Comparison of ENCODE assay signal across 14 cellular contexts in genomic region chr18:54278615-54279014, GRCh38.
"Had no signal": no experiment of that assay in that cellular context is flagged by ENCODE, and none has a peak within 500 bp of the region (broad histone marks: within the 10 kb centered on the region; RNA-seq: fewer than 3 reads in every experiment).

No MANE protein-coding gene starts in this region.

- H3K4me3 ChIP-seq: coronary artery, heart left ventricle, pancreas, tibial nerve, vagina had no signal

- ATAC-seq: activated T-cell treated with anti-CD3 and anti-CD28 coated beads, Interleukin-2, amount 50 U/mL, for 4 hours; foreskin keratinocyte; pancreas; T-cell; WTC11 had no signal

- H3K27me3 ChIP-seq: foreskin keratinocyte, heart left ventricle, pancreas, tibial nerve, vagina had no signal

- DNase-seq: activated CD4-positive, alpha-beta T cell treated with anti-CD3 and anti-CD28 coated beads, Interleukin-2, amount 10 ng/mL, durations not matched to agents 7 days and 5 days; activated T-cell treated with anti-CD3 and anti-CD28 coated beads, Interleukin-2, amount 50 U/mL, for 4 hours; effector CD4-positive, alpha-beta T cell; foreskin keratinocyte; heart left ventricle; islet precursor cell; pancreas; stimulated activated CD4-positive, alpha-beta T cell treated with anti-CD3 and anti-CD28 coated beads, Interleukin-4, amount 100 ng/mL, for 4 hours; T-cell had no signal

- H3K9me3 ChIP-seq: heart left ventricle, pancreas, tibial nerve, vagina had no signal

- H3K4me1 ChIP-seq: foreskin keratinocyte, tibial nerve, vagina had no signal

- H3K27me3 Mint-ChIP-seq: activated CD4-positive, alpha-beta T cell treated with anti-CD3 and anti-CD28 coated beads, Interleukin-2, amount 10 ng/mL, durations not matched to agents 7 days and 5 days; T-cell had no signal

- H3K4me3 Mint-ChIP-seq: activated CD4-positive, alpha-beta T cell treated with anti-CD3 and anti-CD28 coated beads, Interleukin-2, amount 10 ng/mL, durations not matched to agents 7 days and 5 days; activated T-cell treated with anti-CD3 and anti-CD28 coated beads, Interleukin-2, amount 50 U/mL, for 4 hours; T-cell; WTC11 had no signal

- FAIRE-seq: endothelial cell of umbilical vein, pancreas had no signal

- H3K27ac ChIP-seq: coronary artery, foreskin keratinocyte, tibial nerve, vagina had no signal

- H3K27ac Mint-ChIP-seq: activated CD4-positive, alpha-beta T cell treated with anti-CD3 and anti-CD28 coated beads, Interleukin-2, amount 10 ng/mL, durations not matched to agents 7 days and 5 days; T-cell had no signal

- H3K9me3 Mint-ChIP-seq: activated CD4-positive, alpha-beta T cell treated with anti-CD3 and anti-CD28 coated beads, Interleukin-2, amount 10 ng/mL, durations not matched to agents 7 days and 5 days; activated T-cell treated with anti-CD3 and anti-CD28 coated beads, Interleukin-2, amount 50 U/mL, for 4 hours; T-cell; WTC11 had no signal
